ENCODE assay signal across 11 cellular contexts in the genomic region with DNA sequence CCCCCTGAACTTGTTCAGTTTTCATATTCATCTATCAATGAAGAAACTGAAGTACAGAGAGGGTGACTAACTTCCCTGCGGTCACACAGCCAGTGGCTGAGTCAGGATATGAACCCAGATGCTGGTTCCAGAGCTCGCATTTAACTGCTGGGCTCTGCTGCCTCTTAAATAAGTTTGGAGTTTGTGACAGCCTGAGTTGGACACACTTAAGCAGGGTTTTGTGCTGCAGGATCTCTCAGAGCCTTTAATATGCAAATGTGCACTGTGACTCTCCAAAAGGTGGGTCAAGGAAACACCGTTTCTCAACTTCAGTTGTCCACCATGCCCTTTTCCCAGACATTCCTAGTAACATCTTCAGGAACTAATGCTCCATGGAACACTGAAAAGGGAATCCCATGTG.
"Had no signal": no experiment of that assay in that cellular context is flagged by ENCODE, and none has a peak within 500 bp of the region (broad histone marks: within the 10 kb centered on the region; RNA-seq: fewer than 3 reads in every experiment).

No MANE protein-coding gene starts in this region.

- DNase-seq: GM23248, GOT3, H7, H9, HCEC 1CT, HFFc6 had no signal

- H3K9me3 ChIP-seq: HAP-1 had no signal

- H3K27ac ChIP-seq: GM23248 had no signal

- H3K27ac Mint-ChIP-seq: GM23338, H9, HFFc6 had no signal

- H3K4me3 Mint-ChIP-seq: GM23338, H9, HFFc6 had no signal

- H3K4me2 ChIP-seq: GM23338 had no signal

- H3K4me3 ChIP-seq: GM23248, GM23338, HAP-1 had no signal

- H3K36me3 ChIP-seq: HAP-1 had no signal

- ATAC-seq: GM23338, HCT116 had no signal

- H2AFZ ChIP-seq: GM23248 had no signal

- FAIRE-seq: H1, H54 had no signal

- H3K9me3 Mint-ChIP-seq: GM23338, HFFc6 had no signal

- H3K9ac ChIP-seq: GM23248 had no signal
